ENCODE assay signal across 1 cellular context in genomic region chr21:32257952-32258785, GRCh38.
TF ChIP-seq lines count a peak whose summit lies in the region.

No MANE protein-coding gene starts in this region.

TF ChIP-seq in WTC11, 78 proteins besides CTCF, POLR2A, EP300 and RAD21 (continued from another document):
- TF ChIP-seq ZNF532 (CRISPR knock-in tag; IDR thresholded peaks at IDR 0.05; ENCODE audit: borderline replicate concordance), result no peak
